ENCODE assay signal across 14 cellular contexts in the genomic region with DNA sequence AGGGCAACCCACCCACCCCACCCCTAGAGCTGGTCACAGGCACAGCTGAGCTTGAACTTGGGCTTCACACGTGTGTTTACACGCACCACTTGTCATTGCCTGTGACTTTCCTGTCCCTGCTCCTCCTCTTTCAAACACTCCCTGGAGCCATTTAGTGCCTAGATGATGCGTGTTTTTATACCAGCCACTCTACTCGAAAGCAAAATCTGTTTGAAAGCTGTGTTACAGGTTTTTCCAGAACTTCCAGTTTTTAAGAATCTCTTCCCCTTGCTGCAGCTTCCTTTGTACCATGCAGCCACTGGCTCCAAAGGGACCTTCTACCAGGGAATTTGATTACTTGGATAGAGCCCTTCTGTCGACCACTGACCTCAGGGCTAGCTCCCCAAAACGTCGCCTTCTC.
DNase-seq lines count a peak whose midpoint lies in the region; ATAC-seq and TF ChIP-seq lines count a peak whose summit lies in the region.
"Had no signal": no experiment of that assay in that cellular context is flagged by ENCODE, and none has a peak within 500 bp of the region (broad histone marks: within the 10 kb centered on the region; RNA-seq: fewer than 3 reads in every experiment).

No MANE protein-coding gene starts in this region.

- H3K4me1 ChIP-seq in stomach: peaks cover 0 to 15% (median 4%) of the 10 kb centered on the region in 4 donors
- H3K4me1 ChIP-seq: colonic mucosa, SJSA1 had no signal

- no peak for TF ChIP-seq CTCF in stomach (IDR thresholded peaks at IDR 0.05)

- H3K9me3 ChIP-seq in T-helper 17 cell (ENCODE audit: control insufficient read depth, low read length, poor library complexity, severe bottlenecking) (no peaks in the 10 kb centered on the region), stomach (no peaks in the 10 kb centered on the region)
- H3K9me3 ChIP-seq: colonic mucosa, SJSA1 had no signal

- no peaks in the 10 kb centered on the region for H3K36me3 ChIP-seq in stomach
- H3K36me3 ChIP-seq: colonic mucosa, neural progenitor cell, SJSA1 had no signal

- no peaks in the 10 kb centered on the region for H3K27me3 Mint-ChIP-seq in T-helper 17 cell

- intact Hi-C loops in stomach (cut with DNase I; ENCODE audit: low total_unique reads): no loop called here

- no peak for TF ChIP-seq POLR2A in stomach (IDR thresholded peaks at IDR 0.05)

- WGBS in stomach, 5 donors: 33 to 57% (median 41%) methylated on average over 7 of the region's 7 CpGs

- H3K27me3 ChIP-seq in stomach: no peaks in the 10 kb centered on the region
- H3K27me3 ChIP-seq: colonic mucosa, neural progenitor cell, SJSA1 had no signal

- peaks cover 12% of the 10 kb centered on the region for H3K4me1 Mint-ChIP-seq in T-helper 17 cell
- H3K4me1 Mint-ChIP-seq: activated naive CD8-positive, alpha-beta T cell treated with anti-CD3 and anti-CD28 coated beads, Interleukin-2, amount 10 ng/mL, durations not matched to agents 7 days and 5 days had no signal

- peaks cover 3% of the 10 kb centered on the region for H3K36me3 Mint-ChIP-seq in T-helper 17 cell (ENCODE audit: low read depth)
- H3K36me3 Mint-ChIP-seq: activated naive CD8-positive, alpha-beta T cell treated with anti-CD3 and anti-CD28 coated beads, Interleukin-2, amount 10 ng/mL, durations not matched to agents 7 days and 5 days; neural progenitor cell had no signal

- no peak overlapping the region for H3K4me3 ChIP-seq in stomach
- H3K4me3 ChIP-seq: colonic mucosa, neural progenitor cell, SJSA1, skin epidermis had no signal

- H3K27ac ChIP-seq in stomach: peak overlapping the region in 3 of 5 donors; percentile 20 to 74 (median 69)
- H3K27ac ChIP-seq: colonic mucosa, neural progenitor cell, SJSA1, skin epidermis had no signal

- peak overlapping the region; percentile 0 for H3K27ac Mint-ChIP-seq in T-helper 17 cell
- H3K27ac Mint-ChIP-seq: activated naive CD8-positive, alpha-beta T cell treated with anti-CD3 and anti-CD28 coated beads, Interleukin-2, amount 10 ng/mL, durations not matched to agents 7 days and 5 days had no signal

- no peak for ATAC-seq in T-helper 17 cell
- ATAC-seq in HG02852 (IDR thresholded peaks at IDR 0.05; ENCODE audit: unreplicated experiment): no peak

- no peak overlapping the region for H3K4me3 Mint-ChIP-seq in T-helper 17 cell
- H3K4me3 Mint-ChIP-seq: activated naive CD8-positive, alpha-beta T cell treated with anti-CD3 and anti-CD28 coated beads, Interleukin-2, amount 10 ng/mL, durations not matched to agents 7 days and 5 days had no signal

- no peak for TF ChIP-seq EP300 in stomach (IDR thresholded peaks at IDR 0.05)

- DNase-seq in NCI-H526 (lab: John Stamatoyannopoulos, UW) (peak; percentile 12 to 42), NCI-H526 treated with DMSO at 0.1 percent for 48 hours (lab: John Stamatoyannopoulos, UW) (no peak), T-helper 17 cell (no peak), iPS-NIHi11 (ENCODE audit: low spot score) (peak; percentile 28), stomach (no peak), RKO (ENCODE audit: low spot score) (no peak)
- no peak for DNase-seq in stimulated activated CD4-positive, alpha-beta T cell treated with anti-CD3 and anti-CD28 coated beads, Interleukin-4, amount 100 ng/mL, for 24 hours
- DNase-seq: activated CD8-positive, alpha-beta memory T cell treated with anti-CD3 and anti-CD28 coated beads, Interleukin-2, amount 50 U/mL, for 48 hours; activated naive CD8-positive, alpha-beta T cell treated with anti-CD3 and anti-CD28 coated beads, Interleukin-2, amount 10 ng/mL, durations not matched to agents 7 days and 5 days; colonic mucosa had no signal

Comparison
In these comparisons a context has a peak if more than half of its experiments do, and no peak if none do; other contexts are left out.
1. DNase-seq: peak in NCI-H526 (2 of 2) and iPS-NIHi11 (single experiment); none in NCI-H526 treated with DMSO at 0.1 percent for 48 hours (single experiment), T-helper 17 cell (0 of 3), stomach (single experiment), stimulated activated CD4-positive, alpha-beta T cell treated with anti-CD3 and anti-CD28 coated beads, Interleukin-4, amount 100 ng/mL, for 24 hours (single experiment) and RKO (single experiment).